ENCODE assay signal across 13 cellular contexts in the genomic region with DNA sequence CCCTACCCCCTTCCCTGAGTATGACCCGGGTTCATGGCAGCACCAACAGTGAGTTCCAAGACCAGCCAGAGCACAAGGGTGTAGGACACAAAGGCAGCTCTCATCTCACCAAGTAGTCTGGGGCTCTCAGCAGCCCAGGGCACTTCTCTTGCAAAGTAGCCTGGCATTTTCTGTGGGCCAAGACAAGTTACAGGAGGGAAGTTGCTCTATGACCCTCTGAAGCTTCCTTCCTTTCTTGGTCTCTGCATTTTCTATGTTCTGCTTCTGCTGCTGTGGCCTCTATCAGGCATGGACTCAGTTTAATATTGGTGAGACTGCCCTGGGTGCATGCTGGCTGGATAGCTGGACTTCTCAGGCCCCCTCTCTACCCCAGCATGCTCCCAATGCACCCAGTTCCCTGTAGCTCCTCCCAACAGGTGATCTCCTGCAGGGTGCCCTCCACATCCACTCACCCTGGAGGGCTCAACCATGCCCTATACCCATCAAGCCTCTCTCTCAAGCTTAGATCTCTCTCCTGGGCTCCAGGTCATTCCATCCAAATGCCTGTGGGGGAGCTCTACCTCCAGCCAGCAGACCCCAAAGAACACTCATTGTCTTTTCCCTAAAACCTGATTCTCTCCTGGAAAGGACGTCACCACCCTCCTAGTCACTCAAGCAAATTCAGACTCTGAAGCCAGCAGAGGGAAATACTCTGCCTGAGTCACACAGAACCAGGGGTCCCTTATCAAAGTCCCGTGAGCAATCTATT. TPM values are rescaled to one million over a fixed set of nuclear protein-coding genes. Genes with fewer than 3 reads are reported as not detected.
DNase-seq lines count a peak whose midpoint lies in the region; ATAC-seq and TF ChIP-seq lines count a peak whose summit lies in the region.
"Had no signal": no experiment of that assay in that cellular context is flagged by ENCODE, and none has a peak within 500 bp of the region (broad histone marks: within the 10 kb centered on the region; RNA-seq: fewer than 3 reads in every experiment).

No MANE protein-coding gene starts in this region.

- peak overlapping the region; percentile 29; the same call in 1 of the 2 replicates for H3K4ac ChIP-seq in IMR-90 (ENCODE audit: low read depth, low read length)

- in situ Hi-C loops in IMR-90 (cut with MboI; ENCODE audit: low sequenced_read_pairs) (no loop called here), brain microvascular endothelial cell (cut with HindIII; ENCODE audit: low pct_ligation_motif_present, low sequenced_read_pairs) (no loop called here), KBM-7 (cut with MboI; ENCODE audit: low pct_unique_long_range_greater_than_20kb, low sequenced_read_pairs) (no loop called here)

- H3K27me3 Mint-ChIP-seq in neural progenitor cell (ENCODE audit: insufficient read depth, low read depth): peaks cover 12% of the 10 kb centered on the region
- H3K27me3 Mint-ChIP-seq: B cell had no signal

- TF ChIP-seq POLR2A in IMR-90 (IDR thresholded peaks at IDR 0.05; ENCODE audit: low read depth, low read length): no peak

- H3K9me1 ChIP-seq in IMR-90 (ENCODE audit: insufficient read depth, low read length): peaks cover 18% of the 10 kb centered on the region

- H3K4me2 ChIP-seq in IMR-90 (ENCODE audit: low read depth, low read length) (no peak overlapping the region), neural progenitor cell (no peak overlapping the region)

- H3K27me3 ChIP-seq in IMR-90 (ENCODE audit: control insufficient read depth, insufficient read depth, low read length) (no peaks in the 10 kb centered on the region), brain microvascular endothelial cell (replicated peaks) (no peaks in the 10 kb centered on the region), neural progenitor cell (no peaks in the 10 kb centered on the region)

- 90% methylated on average over 2 of the region's 3 CpGs; no CpG with 5 or more reads in 1 of the 2 experiments for WGBS in IMR-90 (ENCODE audit: extremely low coverage in 2 of 2, insufficient read length in 1 of 2), 2 experiments

- CTCF ChIA-PET in IMR-90 (lab: Yijun Ruan, JAX) (interaction anchor here (1.0 to 1.2 kb wide), 2 partner anchors 14 to 319 kb away, joined by 3 read pairs; no protein-coding TSS in a partner anchor), GM10248 (lab: Yijun Ruan, JAX) (interaction anchor here (1.1 to 3.0 kb wide), 7 partner anchors 9 to 167 kb away, joined by 3 to 9 read pairs (median 5); no protein-coding TSS in a partner anchor)

- no peak overlapping the region; the same call in 1 of the 2 replicates for H2BK20ac ChIP-seq in IMR-90 (ENCODE audit: low read depth, low read length)

- H3K36me3 ChIP-seq in IMR-90 (ENCODE audit: control insufficient read depth, insufficient read depth, low read length) (peaks cover 17% of the 10 kb centered on the region), brain microvascular endothelial cell (replicated peaks) (peaks cover 10% of the 10 kb centered on the region), neural progenitor cell (no peaks in the 10 kb centered on the region)

- no peak for TF ChIP-seq RAD21 in IMR-90 (IDR thresholded peaks at IDR 0.05; ENCODE audit: low read length)

- dilution Hi-C loops in IMR-90 (cut with HindIII; ENCODE audit: low sequenced_read_pairs, unreplicated experiment): no loop called here

- H4K8ac ChIP-seq in IMR-90 (ENCODE audit: low read depth in 2 of 2, low read length in 2 of 2): no peak overlapping the region

- TF ChIP-seq CTCF in IMR-90 (conservative IDR thresholded peaks at IDR 0.05; ENCODE audit: low read depth, low read length) (no peak), brain microvascular endothelial cell (IDR thresholded peaks at IDR 0.05; ENCODE audit: low read depth, low read length, missing control alignments) (peak; percentile 53), neural progenitor cell (IDR thresholded peaks at IDR 0.05) (peak; percentile 51), GM10248 (IDR thresholded peaks at IDR 0.05; ENCODE audit: control extremely low read depth, extremely low read depth, low read depth, missing control alignments) (no peak)

- H3K9ac ChIP-seq in IMR-90 (ENCODE audit: low read depth, low read length): no peak overlapping the region
- H3K9ac ChIP-seq in neural progenitor cell: no peak overlapping the region

- H3F3A ChIP-seq in neural progenitor cell (ENCODE audit: low read depth): peaks cover 8% of the 10 kb centered on the region

- H4K5ac ChIP-seq in IMR-90 (ENCODE audit: low read depth, low read length): no peak overlapping the region

- H3K36me3 Mint-ChIP-seq in neural progenitor cell: no peaks in the 10 kb centered on the region

- no peak overlapping the region; the same call in 1 of the 2 replicates for H3K56ac ChIP-seq in IMR-90 (ENCODE audit: extremely low read depth, insufficient read depth, low read length)

- H3K27ac ChIP-seq in IMR-90 (ENCODE audit: insufficient read depth, low read length) (no peak overlapping the region), brain microvascular endothelial cell (no peak overlapping the region), neural progenitor cell (no peak overlapping the region)

- H2AK5ac ChIP-seq in IMR-90 (ENCODE audit: low read depth, low read length): no peak overlapping the region

- H3K9me3 Mint-ChIP-seq in neural progenitor cell: no peaks in the 10 kb centered on the region

- H3K4me3 Mint-ChIP-seq in neural progenitor cell: no peak overlapping the region
- H3K4me3 Mint-ChIP-seq: B cell had no signal

- H3K79me2 ChIP-seq in neural progenitor cell (ENCODE audit: low read depth): no peaks in the 10 kb centered on the region

- H3K4me1 Mint-ChIP-seq in neural progenitor cell: peaks cover 15% of the 10 kb centered on the region
- H3K4me1 Mint-ChIP-seq: B cell had no signal

- DNase-seq in ELF-1 (ENCODE audit: low read depth, low spot score) (peak; percentile 46), IMR-90 (no peak), brain microvascular endothelial cell (no peak), neural progenitor cell (ENCODE audit: low spot score) (peak; percentile 42), NCI-H1105 (lab: John Stamatoyannopoulos, UW) (no peak), GM10248 (ENCODE audit: extremely low spot score) (no peak), KBM-7 (no peak)
- DNase-seq: activated CD4-positive, alpha-beta T cell treated with anti-CD3 and anti-CD28 coated beads for 4 hours; activated T-cell treated with anti-CD3 and anti-CD28 coated beads, Interleukin-2, amount 50 U/mL, for 1 hour; glutamatergic neuron; kidney had no signal

- H3K9me3 ChIP-seq in IMR-90 (ENCODE audit: control insufficient read depth, insufficient read depth, low read length): no peaks in the 10 kb centered on the region
- no peaks in the 10 kb centered on the region for H3K9me3 ChIP-seq in neural progenitor cell (ENCODE audit: low read depth)

- H2BK15ac ChIP-seq in IMR-90 (ENCODE audit: low read depth, low read length): no peak overlapping the region

- peak overlapping the region; percentile 69 for H3K14ac ChIP-seq in IMR-90 (replicated peaks; ENCODE audit: low read depth, low read length)

- intact Hi-C loops in IMR-90 (cut with micrococcal nuclease): no loop called here

- no TSS peak for BruUV-seq in IMR-90 (replicated peaks; lab: Mats Ljungman, UMichigan)

- no peak overlapping the region for H4K91ac ChIP-seq in IMR-90 (ENCODE audit: insufficient read depth, low read depth, low read length)

- H3K79me1 ChIP-seq in IMR-90 (ENCODE audit: low read depth in 1 of 2, low read length in 2 of 2): peaks cover 6 to 50% of the 10 kb centered on the region in 2 experiments

- H2AFZ ChIP-seq in IMR-90 (replicated peaks; ENCODE audit: low read length, poor library complexity): no peak overlapping the region
- H2AFZ ChIP-seq in neural progenitor cell (replicated peaks): no peak overlapping the region

- H2BK120ac ChIP-seq in IMR-90 (ENCODE audit: low read depth, low read length): no peak overlapping the region

- peak overlapping the region; percentile 15 for H3K27ac Mint-ChIP-seq in neural progenitor cell
- H3K27ac Mint-ChIP-seq: B cell had no signal

- ATAC-seq in IMR-90 (ENCODE audit: low read depth) (no peak), HG03571 (IDR thresholded peaks at IDR 0.05; ENCODE audit: unreplicated experiment) (no peak)

- peak overlapping the region; percentile 58 for H2AK9ac ChIP-seq in IMR-90 (replicated peaks; ENCODE audit: low read depth, low read length, poor library complexity)

- H4K20me1 ChIP-seq in IMR-90 (ENCODE audit: insufficient read depth, low read length) (no peaks in the 10 kb centered on the region), neural progenitor cell (ENCODE audit: low read depth) (peaks cover 3% of the 10 kb centered on the region)

- H2BK5ac ChIP-seq in IMR-90 (ENCODE audit: low read depth, low read length, poor library complexity, severe bottlenecking): peak overlapping the region; percentile 36

- POLR2A ChIA-PET in IMR-90 (lab: Charles Lee; ENCODE audit: unreplicated experiment): no interaction called here
- POLR2A ChIA-PET in GM10248 (lab: Yijun Ruan, JAX): no interaction called here

- H3K4me1 ChIP-seq in IMR-90 (ENCODE audit: control insufficient read depth, insufficient read depth, low read length) (peaks cover 5% of the 10 kb centered on the region), neural progenitor cell (peaks cover 13% of the 10 kb centered on the region)

- no peak overlapping the region for H3K18ac ChIP-seq in IMR-90 (ENCODE audit: low read depth, low read length)

- no peak overlapping the region for H3K4me3 ChIP-seq in IMR-90 (ENCODE audit: insufficient read depth, low read depth, low read length)
- no peak overlapping the region for H3K4me3 ChIP-seq in brain microvascular endothelial cell (ENCODE audit: low read depth, low read length)
- H3K4me3 ChIP-seq in neural progenitor cell: no peak overlapping the region

- H3K23ac ChIP-seq in IMR-90 (ENCODE audit: low read depth, low read length): peak overlapping the region; percentile 56

TF ChIP-seq in IMR-90, 13 proteins besides CTCF, POLR2A, EP300 and RAD21 (continues in another document):
- no peak for TF ChIP-seq BHLHE40 (IDR thresholded peaks at IDR 0.05; ENCODE audit: low read depth, low read length)
- no peak for TF ChIP-seq FOS (IDR thresholded peaks at IDR 0.05; ENCODE audit: low read depth, low read length)

RNA-seq across cellular contexts. Expression of gene TBC1D2, which starts 13.9 kb away (rescaled TPM):
- total RNA-seq in IMR-90 (2012; rRNA removed) (35.6 and 36.9 TPM in 2 replicates), neural progenitor cell (ENCODE audit: low replicate concordance) (0.41 and 1.3 TPM in 2 replicates)
- 62.7 and 75.3 TPM in 2 replicates for polyA plus RNA-seq in IMR-90 (2012; rRNA removed)
- polyA plus RNA-seq in IMR-90 (2012; cell fraction: cytosol; rRNA removed): 64.9 and 68.1 TPM in 2 replicates
- polyA plus RNA-seq in IMR-90 (2012; cell fraction: nucleus; rRNA removed; ENCODE audit: low replicate concordance): 82.5 and 192 TPM in 2 replicates

RNA-seq across cellular contexts. Expression of gene CORO2A, which starts 49.1 kb away (rescaled TPM):
- total RNA-seq in IMR-90 (2012; rRNA removed) (1.9 and 2.2 TPM in 2 replicates), neural progenitor cell (ENCODE audit: low replicate concordance) (2.4 and 3.6 TPM in 2 replicates)
- 1.9 and 2.2 TPM in 2 replicates for polyA plus RNA-seq in IMR-90 (2012; rRNA removed)
- polyA plus RNA-seq in IMR-90 (2012; cell fraction: cytosol; rRNA removed): 1.4 and 1.5 TPM in 2 replicates
- 1.2 and 1.6 TPM in 2 replicates for polyA plus RNA-seq in IMR-90 (2012; cell fraction: nucleus; rRNA removed; ENCODE audit: low replicate concordance)

Comparison
In these comparisons a context has a peak if more than half of its experiments do, and no peak if none do; other contexts are left out.
1. DNase-seq: peak in ELF-1 (single experiment) and neural progenitor cell (single experiment); none in IMR-90 (single experiment), brain microvascular endothelial cell (single experiment), NCI-H1105 (single experiment), GM10248 (single experiment) and KBM-7 (single experiment).
2. CTCF ChIP-seq: peak in brain microvascular endothelial cell (single experiment) and neural progenitor cell (single experiment); none in IMR-90 (single experiment) and GM10248 (single experiment).
3. RNA of gene TBC1D2, which starts 13.9 kb away (total RNA-seq): 35.6 to 36.9 TPM in IMR-90; 0.41 to 1.3 TPM in neural progenitor cell; every median in the first group is over 10 times any median in the second.